Comparison of ENCODE assay signal across 8 cellular contexts in genomic region chr10:84540617-84541288, GRCh38.
DNase-seq lines count a peak whose midpoint lies in the region; ATAC-seq and TF ChIP-seq lines count a peak whose summit lies in the region.

No MANE protein-coding gene starts in this region.

- H3K36me3 Mint-ChIP-seq in nephron progenitor cell (ENCODE audit: low read depth) = no peaks in the 10 kb centered on the region
- H3K36me3 Mint-ChIP-seq in stimulated activated naive CD8-positive, alpha-beta T cell treated with anti-CD3 and anti-CD28 coated beads, Interleukin-15, Interleukin-2, amounts not matched to agents 100 ng/mL and 50 ng/mL, for 24 hours (ENCODE audit: low read depth) = no peaks in the 10 kb centered on the region

- H3K4me1 Mint-ChIP-seq in nephron progenitor cell = peaks cover 30% of the 10 kb centered on the region
- H3K4me1 Mint-ChIP-seq in stimulated activated naive CD8-positive, alpha-beta T cell treated with anti-CD3 and anti-CD28 coated beads, Interleukin-15, Interleukin-2, amounts not matched to agents 100 ng/mL and 50 ng/mL, for 24 hours (ENCODE audit: low read depth) = peaks cover 11% of the 10 kb centered on the region

- peaks cover 5% of the 10 kb centered on the region for H3K9me3 Mint-ChIP-seq in nephron progenitor cell
- no peaks in the 10 kb centered on the region for H3K9me3 Mint-ChIP-seq in stimulated activated naive CD8-positive, alpha-beta T cell treated with anti-CD3 and anti-CD28 coated beads, Interleukin-15, Interleukin-2, amounts not matched to agents 100 ng/mL and 50 ng/mL, for 24 hours

- peaks cover 14% of the 10 kb centered on the region for H3K27me3 Mint-ChIP-seq in nephron progenitor cell (ENCODE audit: low read depth, poor library complexity)
- H3K27me3 Mint-ChIP-seq in stimulated activated naive CD8-positive, alpha-beta T cell treated with anti-CD3 and anti-CD28 coated beads, Interleukin-15, Interleukin-2, amounts not matched to agents 100 ng/mL and 50 ng/mL, for 24 hours = peaks cover 24% of the 10 kb centered on the region

- ATAC-seq in HG02938 (IDR thresholded peaks at IDR 0.05; ENCODE audit: unreplicated experiment) = peak; percentile 67

- TF ChIP-seq CTCF in fibroblast of mammary gland (conservative IDR thresholded peaks at IDR 0.05; ENCODE audit: control insufficient read depth, insufficient read depth, low read depth, low read length) (peak; percentile 64), nephron progenitor cell (IDR thresholded peaks at IDR 0.05) (peak; percentile 80)

- DNase-seq in SIG-M5 treated with dmso at 0.1 percent for 504 hours (lab: John Stamatoyannopoulos, UW; ENCODE audit: unreplicated experiment) (peak; percentile 9), SIG-M5 (lab: John Stamatoyannopoulos, UW) (no peak), NCI-H460 (ENCODE audit: extremely low read depth, low read depth) (peak; percentile 61), fibroblast of mammary gland (ENCODE audit: low read depth) (peak; percentile 55), nephron progenitor cell (peak; percentile 85)
- peak; percentile 84 to 87 for DNase-seq in activated T-cell treated with anti-CD3 and anti-CD28 coated beads, Interleukin-2, amount 50 U/mL, for 48 hours

- no peak overlapping the region for H3K27ac Mint-ChIP-seq in nephron progenitor cell
- no peak overlapping the region for H3K27ac Mint-ChIP-seq in stimulated activated naive CD8-positive, alpha-beta T cell treated with anti-CD3 and anti-CD28 coated beads, Interleukin-15, Interleukin-2, amounts not matched to agents 100 ng/mL and 50 ng/mL, for 24 hours

- H3K4me3 ChIP-seq in fibroblast of mammary gland (ENCODE audit: control insufficient read depth, low read depth, low read length) = peak overlapping the region; percentile 51

- peak overlapping the region; percentile 82 for H3K4me3 Mint-ChIP-seq in nephron progenitor cell
- H3K4me3 Mint-ChIP-seq in stimulated activated naive CD8-positive, alpha-beta T cell treated with anti-CD3 and anti-CD28 coated beads, Interleukin-15, Interleukin-2, amounts not matched to agents 100 ng/mL and 50 ng/mL, for 24 hours = peak overlapping the region; percentile 66
